Comparison of ENCODE assay signal across 7 cellular contexts in the genomic region with DNA sequence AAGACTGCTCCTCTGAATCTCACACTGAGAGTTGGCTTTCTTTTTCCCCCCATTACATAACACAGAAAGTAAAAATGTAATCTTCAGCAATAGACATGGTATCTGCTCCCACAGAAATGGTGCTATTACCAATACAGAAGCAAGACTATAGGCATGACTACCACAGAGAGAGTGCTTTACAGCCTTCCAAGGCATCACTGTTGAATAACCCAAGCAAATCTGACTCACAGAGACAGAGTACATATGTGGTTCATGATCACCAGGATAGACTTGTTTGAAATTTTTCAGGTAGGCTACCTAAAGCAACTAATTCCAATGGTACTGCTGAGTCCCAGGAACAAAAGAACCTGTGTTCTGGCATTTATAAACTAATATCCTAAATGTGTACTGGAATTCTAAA.
"Had no signal": no experiment of that assay in that cellular context is flagged by ENCODE, and none has a peak within 500 bp of the region (broad histone marks: within the 10 kb centered on the region; RNA-seq: fewer than 3 reads in every experiment).

No MANE protein-coding gene starts in this region.

- H3K9me3 ChIP-seq: HAP-1 had no signal

- FAIRE-seq: HTR-8/SVneo had no signal

- H3K4me1 ChIP-seq: HAP-1 had no signal

- H3K4me3 ChIP-seq: GM23338, HAP-1 had no signal

- H3K4me2 ChIP-seq: GM23338 had no signal

- ATAC-seq: GM23338, HCT116 had no signal

- DNase-seq: H7, HFFc6, IMR-90 had no signal

- H2AFZ ChIP-seq: GM23338 had no signal

- H3K36me3 ChIP-seq: HAP-1 had no signal
